In genomic region chr13:103288114-103288513, GRCh38 we compare ENCODE assay signal across 22 cellular contexts.
DNase-seq lines count a peak whose midpoint lies in the region; ATAC-seq and TF ChIP-seq lines count a peak whose summit lies in the region.
"Had no signal": no experiment of that assay in that cellular context is flagged by ENCODE, and none has a peak within 500 bp of the region (broad histone marks: within the 10 kb centered on the region; RNA-seq: fewer than 3 reads in every experiment).

No MANE protein-coding gene starts in this region.

- H4K20me1 ChIP-seq in mammary epithelial cell (ENCODE audit: insufficient read depth, low read length) (no peaks in the 10 kb centered on the region), PC-3 (ENCODE audit: low read length) (no peaks in the 10 kb centered on the region), smooth muscle cell (ENCODE audit: low read depth) (no peaks in the 10 kb centered on the region)

- POLR2A ChIA-PET in PC-3 (lab: Charles Lee; ENCODE audit: unreplicated experiment): no interaction called here

- no peak overlapping the region for H2BK12ac ChIP-seq in neuronal stem cell (ENCODE audit: low read length)

- H3K4me2 ChIP-seq in mammary epithelial cell (ENCODE audit: insufficient read depth, low read depth, low read length): peak overlapping the region; percentile 10
- H3K4me2 ChIP-seq in PC-3 (ENCODE audit: low read length): peak overlapping the region; percentile 27; the same call in 1 of the 2 replicates
- no peak overlapping the region for H3K4me2 ChIP-seq in neuronal stem cell (ENCODE audit: insufficient read depth, low read length, poor library complexity, severe bottlenecking)
- H3K4me2 ChIP-seq in smooth muscle cell: no peak overlapping the region
- H3K4me2 ChIP-seq: SK-N-SH had no signal

- 95% methylated on average over 7 of the region's 7 CpGs for WGBS in mammary epithelial cell (ENCODE audit: low coverage, missing lambda C conversion rate)
- WGBS in neuronal stem cell (ENCODE audit: extremely low coverage in 2 of 2, insufficient read length in 2 of 2, insufficient replicate concordance in 1 of 2), 2 donors: no CpG with 5 or more reads among the region's 7 CpGs
- 73 to 75% methylated on average over 7 of the region's 7 CpGs for WGBS in thyroid gland, 2 donors
- 48% methylated on average over 7 of the region's 7 CpGs for WGBS in smooth muscle cell (ENCODE audit: low lambda C conversion rate)

- H4K8ac ChIP-seq in neuronal stem cell (ENCODE audit: low read depth, low read length): no peak overlapping the region

- H4K91ac ChIP-seq in neuronal stem cell (ENCODE audit: low read depth, low read length, poor library complexity): no peak overlapping the region

- H3K23ac ChIP-seq in neuronal stem cell (ENCODE audit: low read depth, low read length, poor library complexity): no peak overlapping the region

- intact Hi-C loops in mammary epithelial cell (cut with micrococcal nuclease): no loop called here
- intact Hi-C loops in breast epithelium (cut with DNase I; ENCODE audit: low total_unique reads): no loop called here
- intact Hi-C loops in PC-3 (cut with micrococcal nuclease): no loop called here
- intact Hi-C loops in thyroid gland (cut with DNase I): no loop called here

- H3K18ac ChIP-seq in neuronal stem cell (ENCODE audit: low read length): no peak overlapping the region

- H3K79me1 ChIP-seq in neuronal stem cell (ENCODE audit: low read depth, low read length): no peaks in the 10 kb centered on the region

- BruUV-seq in mammary epithelial cell (replicated peaks; lab: Mats Ljungman, UMichigan): no TSS peak
- BruUV-seq in PC-3 (replicated peaks; lab: Mats Ljungman, UMichigan): no TSS peak

- no peak overlapping the region for H3K9ac ChIP-seq in mammary epithelial cell (ENCODE audit: insufficient read depth, low read length)
- peak overlapping the region; percentile 57 for H3K9ac ChIP-seq in PC-3 (ENCODE audit: low read length)
- no peak overlapping the region for H3K9ac ChIP-seq in neuronal stem cell (ENCODE audit: low read depth, low read length, poor library complexity)
- no peak overlapping the region for H3K9ac ChIP-seq in smooth muscle cell (ENCODE audit: low read depth)
- H3K9ac ChIP-seq: SK-N-SH had no signal

- H3K27me3 ChIP-seq in mammary epithelial cell (ENCODE audit: insufficient read depth, low read length) (no peaks in the 10 kb centered on the region), breast epithelium (no peaks in the 10 kb centered on the region), PC-3 (ENCODE audit: low read length) (no peaks in the 10 kb centered on the region), neuronal stem cell (ENCODE audit: control insufficient read depth in 3 of 3, insufficient read depth in 3 of 3, low read depth in 1 of 3, low read length in 3 of 3) (no peaks in the 10 kb centered on the region), thyroid gland (no peaks in the 10 kb centered on the region), smooth muscle cell (ENCODE audit: low read depth) (no peaks in the 10 kb centered on the region)
- H3K27me3 ChIP-seq: right lobe of liver had no signal

- H2AK5ac ChIP-seq in neuronal stem cell (ENCODE audit: low read depth, low read length): no peak overlapping the region

- H3K4ac ChIP-seq in neuronal stem cell (ENCODE audit: low read length): no peak overlapping the region

- no peak overlapping the region for H2BK5ac ChIP-seq in neuronal stem cell (ENCODE audit: low read length)

- DNase-seq in mammary epithelial cell (no peak), breast epithelium (ENCODE audit: low spot score in 2 of 2) (no peak), PC-3 (no peak), foreskin melanocyte (peak; percentile 1), neuronal stem cell (ENCODE audit: low spot score) (no peak), thyroid gland (no peak), SK-N-DZ (ENCODE audit: low spot score) (no peak), smooth muscle cell (lab: John Stamatoyannopoulos, UW; ENCODE audit: unreplicated experiment) (no peak)
- DNase-seq: activated CD4-positive, alpha-beta T cell treated with anti-CD3 and anti-CD28 coated beads for 1 hour; activated gamma-delta T cell; CD4-positive, CD25-positive, alpha-beta regulatory T cell; DMS53; endodermal cell; hypothalamus; MM.1S; NCI-H2029 treated with DMSO at 0.1 percent for 48 hours; NCI-H526; nucleus accumbens; OCI-M1; right lobe of liver; SK-N-SH; stimulated activated CD4-positive, alpha-beta T cell treated with anti-CD3 and anti-CD28 coated beads, Interleukin-2, amount 100 ng/mL, for 24 hours had no signal

- H3K36me3 ChIP-seq in mammary epithelial cell (ENCODE audit: insufficient read depth, low read length): no peaks in the 10 kb centered on the region
- no peaks in the 10 kb centered on the region for H3K36me3 ChIP-seq in breast epithelium
- no peaks in the 10 kb centered on the region for H3K36me3 ChIP-seq in PC-3 (ENCODE audit: low read depth, low read length)
- no peaks in the 10 kb centered on the region for H3K36me3 ChIP-seq in neuronal stem cell (replicated peaks in 1 of 2; ENCODE audit: control insufficient read depth in 2 of 2, insufficient read depth in 2 of 2, low read length in 2 of 2)
- H3K36me3 ChIP-seq in thyroid gland: no peaks in the 10 kb centered on the region
- H3K36me3 ChIP-seq in smooth muscle cell (ENCODE audit: low read depth): no peaks in the 10 kb centered on the region
- H3K36me3 ChIP-seq: right lobe of liver had no signal

- H3K9me3 ChIP-seq in mammary epithelial cell (replicated peaks; ENCODE audit: insufficient read depth, low read length) (no peaks in the 10 kb centered on the region), breast epithelium (no peaks in the 10 kb centered on the region), PC-3 (ENCODE audit: low read length) (no peaks in the 10 kb centered on the region), neuronal stem cell (replicated peaks in 1 of 2; ENCODE audit: control insufficient read depth in 2 of 2, insufficient read depth in 1 of 2, low read depth in 1 of 2, low read length in 2 of 2) (no peaks in the 10 kb centered on the region), thyroid gland (no peaks in the 10 kb centered on the region), smooth muscle cell (replicated peaks; ENCODE audit: low read depth) (no peaks in the 10 kb centered on the region)
- H3K9me3 ChIP-seq: right lobe of liver, SK-N-SH had no signal

- H2AFZ ChIP-seq in mammary epithelial cell (ENCODE audit: low read depth, low read length): no peak overlapping the region
- H2AFZ ChIP-seq in PC-3 (ENCODE audit: low read length): peak overlapping the region; percentile 56
- peak overlapping the region; percentile 88 for H2AFZ ChIP-seq in neuronal stem cell (ENCODE audit: low read length)
- H2AFZ ChIP-seq in smooth muscle cell (ENCODE audit: low read depth): no peak overlapping the region

- peak; percentile 43; the same call in 1 of the 2 replicates for ATAC-seq in PC-3
- ATAC-seq: right lobe of liver had no signal

- no peak for TF ChIP-seq CTCF in mammary epithelial cell (conservative IDR thresholded peaks at IDR 0.05 in 1 of 2, IDR thresholded peaks at IDR 0.05 in 1 of 2; ENCODE audit: extremely low read depth in 1 of 2, insufficient read depth in 1 of 2, low read depth in 1 of 2, low read length in 2 of 2)
- TF ChIP-seq CTCF in breast epithelium (IDR thresholded peaks at IDR 0.05): no peak
- no peak for TF ChIP-seq CTCF in PC-3 (conservative IDR thresholded peaks at IDR 0.05; ENCODE audit: low read depth, low read length)
- TF ChIP-seq CTCF in thyroid gland (IDR thresholded peaks at IDR 0.05): no peak
- no peak for TF ChIP-seq CTCF in smooth muscle cell (IDR thresholded peaks at IDR 0.05; ENCODE audit: borderline replicate concordance, insufficient read depth, poor library complexity, severe bottlenecking)

- H3K4me1 ChIP-seq in mammary epithelial cell (ENCODE audit: insufficient read depth, low read length) (peaks cover 18% of the 10 kb centered on the region), breast epithelium (no peaks in the 10 kb centered on the region), PC-3 (ENCODE audit: insufficient read depth, low read length) (peaks cover 19% of the 10 kb centered on the region), neuronal stem cell (ENCODE audit: control insufficient read depth in 2 of 2, insufficient read depth in 1 of 2, low read depth in 1 of 2, low read length in 2 of 2) (peaks cover 1 to 14% of the 10 kb centered on the region in 2 donors), thyroid gland (no peaks in the 10 kb centered on the region), smooth muscle cell (ENCODE audit: low read depth) (no peaks in the 10 kb centered on the region)
- H3K4me1 ChIP-seq: right lobe of liver had no signal

- in situ Hi-C loops in mammary epithelial cell (cut with MboI; ENCODE audit: low sequenced_read_pairs in 2 of 2): no loop called here

- H2BK120ac ChIP-seq in neuronal stem cell (ENCODE audit: low read depth, low read length): no peak overlapping the region

- H3K27ac ChIP-seq in mammary epithelial cell (ENCODE audit: insufficient read depth, low read depth, low read length) (peak overlapping the region; percentile 28), breast epithelium (no peak overlapping the region), PC-3 (ENCODE audit: low read length) (peak overlapping the region; percentile 90), neuronal stem cell (replicated peaks; ENCODE audit: low read length) (no peak overlapping the region), thyroid gland (no peak overlapping the region), smooth muscle cell (ENCODE audit: low read depth) (no peak overlapping the region)
- H3K27ac ChIP-seq: right lobe of liver had no signal

- H3K79me2 ChIP-seq in mammary epithelial cell (ENCODE audit: insufficient read depth, low read length) (no peaks in the 10 kb centered on the region), PC-3 (ENCODE audit: low read length) (no peaks in the 10 kb centered on the region), smooth muscle cell (ENCODE audit: low read depth) (no peaks in the 10 kb centered on the region)

- CTCF ChIA-PET in mammary epithelial cell (lab: Charles Lee; ENCODE audit: low non-redundant PET) (no interaction called here), PC-3 (lab: Charles Lee) (no interaction called here)

- H2BK15ac ChIP-seq in neuronal stem cell (ENCODE audit: low read length): no peak overlapping the region

- no peak overlapping the region for H3K14ac ChIP-seq in neuronal stem cell (ENCODE audit: low read length)

- dilution Hi-C loops in mammary epithelial cell (cut with HindIII; ENCODE audit: low sequenced_read_pairs): no loop called here

- no peak overlapping the region for H3K4me3 ChIP-seq in mammary epithelial cell (replicated peaks in 1 of 3; ENCODE audit: insufficient read depth in 1 of 3, low read depth in 2 of 3, low read length in 3 of 3)
- H3K4me3 ChIP-seq in breast epithelium: no peak overlapping the region
- H3K4me3 ChIP-seq in PC-3 (ENCODE audit: low read length): no peak overlapping the region
- H3K4me3 ChIP-seq in neuronal stem cell (ENCODE audit: low read length in 2 of 2): no peak overlapping the region
- H3K4me3 ChIP-seq in thyroid gland (replicated peaks in 1 of 3): no peak overlapping the region
- no peak overlapping the region for H3K4me3 ChIP-seq in smooth muscle cell
- H3K4me3 ChIP-seq: right lobe of liver had no signal

- no peaks in the 10 kb centered on the region for H3F3A ChIP-seq in PC-3 (ENCODE audit: low read length, unreplicated experiment)
- H3F3A ChIP-seq in smooth muscle cell (ENCODE audit: low read depth): no peaks in the 10 kb centered on the region

- H3K9me2 ChIP-seq in PC-3 (replicated peaks; ENCODE audit: low read length): no peaks in the 10 kb centered on the region
- H3K9me2 ChIP-seq: SK-N-SH had no signal

- TF ChIP-seq POLR2A in breast epithelium (IDR thresholded peaks at IDR 0.05) (no peak), thyroid gland (IDR thresholded peaks at IDR 0.05) (no peak)

Comparison
In these comparisons a context has a peak if more than half of its experiments do, and no peak if none do; other contexts are left out.
1. H3K27ac ChIP-seq: peak in mammary epithelial cell (single experiment) and PC-3 (single experiment); none in breast epithelium (0 of 2), neuronal stem cell (single experiment), thyroid gland (0 of 3) and smooth muscle cell (single experiment).
2. H2AFZ ChIP-seq: peak in PC-3 (single experiment) and neuronal stem cell (single experiment); none in mammary epithelial cell (single experiment) and smooth muscle cell (single experiment).
3. H3K4me2 ChIP-seq: peak in mammary epithelial cell (single experiment) and PC-3 (single experiment); none in neuronal stem cell (single experiment) and smooth muscle cell (single experiment).